13 cellular contexts compared by ENCODE assay signal in genomic region chr10:83625831-83626360, GRCh38.
DNase-seq lines count a peak whose midpoint lies in the region; TF ChIP-seq lines count a peak whose summit lies in the region.
"Had no signal": no experiment of that assay in that cellular context is flagged by ENCODE, and none has a peak within 500 bp of the region (broad histone marks: within the 10 kb centered on the region; RNA-seq: fewer than 3 reads in every experiment).

No MANE protein-coding gene starts in this region.

- H2AFZ ChIP-seq in smooth muscle cell (ENCODE audit: low read depth): peak overlapping the region; percentile 59

- H2AK5ac ChIP-seq in mesendoderm (ENCODE audit: low read length): no peak overlapping the region

- H3K4ac ChIP-seq in mesendoderm (ENCODE audit: low read depth, low read length): no peak overlapping the region

- peaks cover 8% of the 10 kb centered on the region for H3K4me1 ChIP-seq in endodermal cell (ENCODE audit: control insufficient read depth, insufficient read depth, low read length)
- no peaks in the 10 kb centered on the region for H3K4me1 ChIP-seq in mesendoderm (ENCODE audit: control insufficient read depth, low read depth, low read length)
- no peaks in the 10 kb centered on the region for H3K4me1 ChIP-seq in smooth muscle cell (ENCODE audit: low read depth)
- H3K4me1 ChIP-seq: A549, HAP-1 had no signal

- no peak overlapping the region for H3K27ac ChIP-seq in endodermal cell (ENCODE audit: low read depth, low read length)
- no peak overlapping the region for H3K27ac ChIP-seq in mesendoderm (ENCODE audit: low read depth, low read length)
- H3K27ac ChIP-seq in smooth muscle cell (ENCODE audit: low read depth): no peak overlapping the region
- no peak overlapping the region for H3K27ac ChIP-seq in substantia nigra (ENCODE audit: low read depth, low read length, poor library complexity, severe bottlenecking)
- H3K27ac ChIP-seq: A549, C4-2B had no signal

- no peaks in the 10 kb centered on the region for H3K27me3 ChIP-seq in endodermal cell (ENCODE audit: control insufficient read depth, insufficient read depth, low read length, poor library complexity, severe bottlenecking)
- no peaks in the 10 kb centered on the region for H3K27me3 ChIP-seq in mesendoderm (ENCODE audit: insufficient read depth, low read length, poor library complexity)
- H3K27me3 ChIP-seq in smooth muscle cell (ENCODE audit: low read depth): no peaks in the 10 kb centered on the region
- H3K27me3 ChIP-seq: BE2C had no signal

- peaks cover 2% of the 10 kb centered on the region for H3K9me3 Mint-ChIP-seq in endodermal cell

- TF ChIP-seq CTCF in endodermal cell (conservative IDR thresholded peaks at IDR 0.05) (no peak), smooth muscle cell (IDR thresholded peaks at IDR 0.05; ENCODE audit: borderline replicate concordance, insufficient read depth, poor library complexity, severe bottlenecking) (no peak)

- peaks cover 18% of the 10 kb centered on the region for H3K4me1 Mint-ChIP-seq in endodermal cell
- H3K4me1 Mint-ChIP-seq: CD4-positive, alpha-beta memory T cell had no signal

- no peaks in the 10 kb centered on the region for H3K36me3 ChIP-seq in endodermal cell (ENCODE audit: control insufficient read depth, insufficient read depth, low read length)
- no peaks in the 10 kb centered on the region for H3K36me3 ChIP-seq in mesendoderm (ENCODE audit: control insufficient read depth, insufficient read depth, low read length)
- no peaks in the 10 kb centered on the region for H3K36me3 ChIP-seq in smooth muscle cell (ENCODE audit: low read depth)
- H3K36me3 ChIP-seq: BE2C, HAP-1 had no signal

- H3K23ac ChIP-seq in mesendoderm (ENCODE audit: low read length): no peak overlapping the region

- H3K79me2 ChIP-seq in mesendoderm (ENCODE audit: control insufficient read depth, insufficient read depth, low read length): no peaks in the 10 kb centered on the region
- H3K79me2 ChIP-seq in smooth muscle cell (ENCODE audit: low read depth): no peaks in the 10 kb centered on the region

- H3K79me1 ChIP-seq in mesendoderm (ENCODE audit: low read length): no peaks in the 10 kb centered on the region

- no peaks in the 10 kb centered on the region for H4K20me1 ChIP-seq in smooth muscle cell (ENCODE audit: low read depth)

- H3K27ac Mint-ChIP-seq in endodermal cell: no peak overlapping the region
- H3K27ac Mint-ChIP-seq: CD4-positive, alpha-beta memory T cell had no signal

- H2BK15ac ChIP-seq in mesendoderm (replicated peaks; ENCODE audit: low read depth): no peak overlapping the region

- no peaks in the 10 kb centered on the region for H3F3A ChIP-seq in smooth muscle cell (ENCODE audit: low read depth)

- H3K4me3 Mint-ChIP-seq in endodermal cell: no peak overlapping the region
- H3K4me3 Mint-ChIP-seq: CD4-positive, alpha-beta memory T cell had no signal

- H2BK5ac ChIP-seq in mesendoderm (ENCODE audit: low read length): no peak overlapping the region

- H2BK120ac ChIP-seq in mesendoderm (ENCODE audit: low read depth, low read length): no peak overlapping the region

- H3K9ac ChIP-seq in endodermal cell (ENCODE audit: extremely low read depth, low read length, poor library complexity, severe bottlenecking) (no peak overlapping the region), mesendoderm (ENCODE audit: low read length) (no peak overlapping the region), smooth muscle cell (ENCODE audit: low read depth) (no peak overlapping the region)

- no peaks in the 10 kb centered on the region for H3K36me3 Mint-ChIP-seq in endodermal cell (ENCODE audit: low read depth)
- H3K36me3 Mint-ChIP-seq: CD4-positive, alpha-beta memory T cell had no signal

- H3K9me3 ChIP-seq in endodermal cell (ENCODE audit: control insufficient read depth, low read length) (no peaks in the 10 kb centered on the region), smooth muscle cell (replicated peaks; ENCODE audit: low read depth) (no peaks in the 10 kb centered on the region)
- H3K9me3 ChIP-seq: A549, BE2C, HAP-1 had no signal

- no peak overlapping the region for H3K56ac ChIP-seq in mesendoderm (ENCODE audit: low read length)

- H3K4me2 ChIP-seq in mesendoderm (ENCODE audit: low read length) (no peak overlapping the region), smooth muscle cell (no peak overlapping the region)
- H3K4me2 ChIP-seq: A549 had no signal

- peak overlapping the region; percentile 8 for H3K18ac ChIP-seq in mesendoderm (ENCODE audit: low read length)

- no peaks in the 10 kb centered on the region for H3K27me3 Mint-ChIP-seq in endodermal cell (ENCODE audit: insufficient read depth)
- H3K27me3 Mint-ChIP-seq: CD4-positive, alpha-beta memory T cell had no signal

- DNase-seq in NOMO-1 treated with DMSO at 0.1 percent for 48 hours (lab: John Stamatoyannopoulos, UW; ENCODE audit: unreplicated experiment) (peak; percentile 32), endodermal cell (peak; percentile 44), mesendoderm (peak; percentile 47), smooth muscle cell (lab: John Stamatoyannopoulos, UW; ENCODE audit: unreplicated experiment) (no peak), substantia nigra (lab: John Stamatoyannopoulos, UW) (no peak)
- DNase-seq in activated effector memory CD4-positive, alpha-beta T cell treated with anti-CD3 and anti-CD28 coated beads, Interleukin-2, amount 50 U/mL, for 16 hours: no peak
- DNase-seq: BE2C; CD4-positive, alpha-beta memory T cell; DND-41; GDM1 had no signal

- H4K8ac ChIP-seq in mesendoderm (ENCODE audit: low read depth, low read length): no peak overlapping the region

- 81 to 95% methylated on average over 2 to 5 of the region's 5 CpGs for WGBS in endodermal cell (ENCODE audit: insufficient coverage in 1 of 2, insufficient read length in 1 of 2), 2 experiments
- no CpG with 5 or more reads among the region's 5 CpGs for WGBS in mesendoderm (ENCODE audit: extremely low coverage, insufficient coverage, low lambda C conversion rate)
- 17% methylated on average over 5 of the region's 5 CpGs for WGBS in smooth muscle cell (ENCODE audit: low lambda C conversion rate)

- H3K4me3 ChIP-seq in endodermal cell (ENCODE audit: low read length): no peak overlapping the region
- H3K4me3 ChIP-seq in mesendoderm (ENCODE audit: low read length): no peak overlapping the region
- no peak overlapping the region for H3K4me3 ChIP-seq in smooth muscle cell
- H3K4me3 ChIP-seq: A549, HAP-1 had no signal

- no peak overlapping the region for H4K5ac ChIP-seq in mesendoderm (ENCODE audit: low read length)

Comparison
In these comparisons a context has a peak if more than half of its experiments do, and no peak if none do; other contexts are left out.
1. DNase-seq: peak in NOMO-1 treated with DMSO at 0.1 percent for 48 hours (single experiment), endodermal cell (single experiment) and mesendoderm (single experiment); none in smooth muscle cell (single experiment), activated effector memory CD4-positive, alpha-beta T cell treated with anti-CD3 and anti-CD28 coated beads, Interleukin-2, amount 50 U/mL, for 16 hours (single experiment) and substantia nigra (0 of 49).